In genomic region chr1:154938604-154939399, GRCh38 we compare ENCODE assay signal across 9 cellular contexts.
DNase-seq lines count a peak whose midpoint lies in the region; ATAC-seq and TF ChIP-seq lines count a peak whose summit lies in the region.
"Had no signal": no experiment of that assay in that cellular context is flagged by ENCODE, and none has a peak within 500 bp of the region (broad histone marks: within the 10 kb centered on the region; RNA-seq: fewer than 3 reads in every experiment).

No MANE protein-coding gene starts in this region.

- H3K4me1 ChIP-seq in DND-41 (ENCODE audit: insufficient read depth, low read length) (peaks cover 62% of the 10 kb centered on the region), RWPE2 (ENCODE audit: insufficient read depth, poor library complexity, severe bottlenecking) (peaks cover 14% of the 10 kb centered on the region), rectal smooth muscle tissue (ENCODE audit: control insufficient read depth, insufficient read depth, low read length) (peaks cover 13% of the 10 kb centered on the region)

- no peaks in the 10 kb centered on the region for H3K36me3 ChIP-seq in DND-41 (ENCODE audit: insufficient read depth, low read length)
- H3K36me3 ChIP-seq in RWPE2 (ENCODE audit: low read depth), result no peaks in the 10 kb centered on the region
- H3K36me3 ChIP-seq in rectal smooth muscle tissue (ENCODE audit: control insufficient read depth, insufficient read depth, low read length), result no peaks in the 10 kb centered on the region

- H2AFZ ChIP-seq in DND-41 (ENCODE audit: low read depth, low read length), result no peak overlapping the region

- no peak overlapping the region for H3K27ac ChIP-seq in DND-41 (ENCODE audit: low read length)
- H3K27ac ChIP-seq in RWPE2 (ENCODE audit: poor library complexity, severe bottlenecking), result peak overlapping the region; percentile 90
- peak overlapping the region; percentile 97 for H3K27ac ChIP-seq in epithelial cell of prostate
- peak overlapping the region; percentile 100 for H3K27ac ChIP-seq in rectal smooth muscle tissue (ENCODE audit: low read depth, low read length)

- TF ChIP-seq CTCF in DND-41 (IDR thresholded peaks at IDR 0.05; ENCODE audit: borderline replicate concordance, extremely low read depth, low read length, poor library complexity, severe bottlenecking) (no peak), RWPE2 (IDR thresholded peaks at IDR 0.05; ENCODE audit: poor library complexity, severe bottlenecking) (no peak)

- H4K20me1 ChIP-seq in DND-41 (ENCODE audit: insufficient read depth, low read length), result no peaks in the 10 kb centered on the region

- H3K9ac ChIP-seq in DND-41 (ENCODE audit: low read depth, low read length) (0 out of 2 replicates have a peak overlapping the region, but pooled peaks have one; percentile 69), rectal smooth muscle tissue (ENCODE audit: low read length) (no peak overlapping the region)

- H3K9me3 ChIP-seq in DND-41 (ENCODE audit: insufficient read depth, low read length, severe bottlenecking), result no peaks in the 10 kb centered on the region
- no peaks in the 10 kb centered on the region for H3K9me3 ChIP-seq in RWPE2 (ENCODE audit: severe bottlenecking)

- H3K4me2 ChIP-seq in DND-41 (ENCODE audit: insufficient read depth, low read length), result peak overlapping the region; percentile 87

- no peak for DNase-seq in DND-41
- no peak for DNase-seq in RWPE2 (ENCODE audit: low spot score)
- DNase-seq in epithelial cell of prostate (ENCODE audit: low read depth, low spot score), result no peak
- no peak for DNase-seq in NCI-H2107 treated with DMSO at 0.1 percent for 48 hours (lab: John Stamatoyannopoulos, UW; ENCODE audit: unreplicated experiment)
- DNase-seq in NCI-H446 treated with DMSO at 0.1 percent for 48 hours (lab: John Stamatoyannopoulos, UW), result no peak
- no peak for DNase-seq in activated CD4-positive, CD25-positive, alpha-beta regulatory T cell treated with anti-CD3 and anti-CD28 coated beads, Interleukin-2, amount 50 U/mL, for 72 hours
- DNase-seq: anterior cingulate cortex had no signal

- no peak overlapping the region for H3K4me3 ChIP-seq in DND-41 (ENCODE audit: low read depth in 1 of 2, low read length in 2 of 2)
- no peak overlapping the region for H3K4me3 ChIP-seq in RWPE2 (ENCODE audit: severe bottlenecking)
- H3K4me3 ChIP-seq in rectal smooth muscle tissue (ENCODE audit: low read length), result no peak overlapping the region

- peaks cover 12% of the 10 kb centered on the region for H3K79me2 ChIP-seq in DND-41 (ENCODE audit: insufficient read depth, low read length)

- no peaks in the 10 kb centered on the region for H3K27me3 ChIP-seq in DND-41 (ENCODE audit: insufficient read depth, low read length, poor library complexity)
- no peaks in the 10 kb centered on the region for H3K27me3 ChIP-seq in RWPE2 (ENCODE audit: insufficient read depth, poor library complexity, severe bottlenecking)
- no peaks in the 10 kb centered on the region for H3K27me3 ChIP-seq in rectal smooth muscle tissue (ENCODE audit: control insufficient read depth, insufficient read depth, low read length)

- ATAC-seq in DND-41 (ENCODE audit: insufficient read depth, low read depth) (no peak), RWPE2 (ENCODE audit: low read depth) (no peak), GM19397 (IDR thresholded peaks at IDR 0.05; ENCODE audit: unreplicated experiment) (no peak)
